2 cellular contexts compared by ENCODE assay signal in genomic region chr1:89080068-89080467, GRCh38. TPM values are rescaled to one million over a fixed set of nuclear protein-coding genes. Genes with fewer than 3 reads are reported as not detected.
"Had no signal": no experiment of that assay in that cellular context is flagged by ENCODE, and none has a peak within 500 bp of the region (broad histone marks: within the 10 kb centered on the region; RNA-seq: fewer than 3 reads in every experiment).

No MANE protein-coding gene starts in this region.

RNA-seq across cellular contexts. Expression of gene GBP1, which starts 15.1 kb away (rescaled TPM):
- total RNA-seq: progenitor cell of endocrine pancreas had no signal
- polyA plus RNA-seq: neural cell had no signal

RNA-seq across cellular contexts. Expression of gene GBP2, which starts 45.8 kb away (rescaled TPM):
- polyA plus RNA-seq: neural cell had no signal

RNA-seq across cellular contexts. Expression of gene GBP3, which starts 57.4 kb away (rescaled TPM):
- total RNA-seq: progenitor cell of endocrine pancreas had no signal
- polyA plus RNA-seq: neural cell had no signal
